In the genomic region with DNA sequence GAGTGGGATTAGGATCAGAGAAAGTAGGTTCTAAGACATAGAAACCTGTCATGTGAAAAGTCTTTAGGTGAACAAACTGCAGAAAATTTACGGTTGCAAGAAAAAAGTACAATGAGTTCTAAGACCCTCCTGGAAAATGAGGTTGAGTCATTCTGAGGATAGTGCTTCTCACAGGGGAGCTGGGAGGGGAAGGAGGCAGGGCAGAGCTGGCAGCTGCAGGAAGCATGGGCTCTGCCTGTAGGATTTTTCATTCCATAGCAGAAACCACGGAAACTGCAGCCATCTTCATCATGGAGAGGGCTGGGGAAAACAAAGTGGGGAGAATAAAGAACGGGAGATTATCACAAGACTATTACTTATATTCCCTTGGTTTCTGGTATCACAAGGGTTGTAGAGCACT, we compare ENCODE assay signal across 20 cellular contexts. TPM values are rescaled to one million over a fixed set of nuclear protein-coding genes. Genes with fewer than 3 reads are reported as not detected.
A peak's percentile ranks its signal among the peaks of the same experiment; 100 is the strongest.
DNase-seq lines count a peak whose midpoint lies in the region; ATAC-seq and TF ChIP-seq lines count a peak whose summit lies in the region.
"Had no signal": no experiment of that assay in that cellular context is flagged by ENCODE, and none has a peak within 500 bp of the region (broad histone marks: within the 10 kb centered on the region; RNA-seq: fewer than 3 reads in every experiment).

No MANE protein-coding gene starts in this region.

- no peak overlapping the region for H3K4me2 ChIP-seq in neuronal stem cell (ENCODE audit: insufficient read depth, low read length, poor library complexity, severe bottlenecking)

- no peak overlapping the region for H3K23ac ChIP-seq in neuronal stem cell (ENCODE audit: low read depth, low read length, poor library complexity)

- ATAC-seq in RWPE2 (ENCODE audit: low read depth) (peak; percentile 52; the same call in 2 of the 3 replicates), HG03520 (IDR thresholded peaks at IDR 0.05; ENCODE audit: unreplicated experiment) (no peak), HG02588 (IDR thresholded peaks at IDR 0.05; ENCODE audit: unreplicated experiment) (no peak)
- ATAC-seq: activated CD8-positive, alpha-beta T cell treated with anti-CD3 and anti-CD28 coated beads, Interleukin-2, amount 10 ng/mL, durations not matched to agents 7 days and 5 days; naive thymus-derived CD8-positive, alpha-beta T cell had no signal

- TF ChIP-seq CTCF in RWPE2 (IDR thresholded peaks at IDR 0.05; ENCODE audit: poor library complexity, severe bottlenecking), result no peak
- TF ChIP-seq CTCF in fibroblast of pulmonary artery (IDR thresholded peaks at IDR 0.05; ENCODE audit: low read length, missing control alignments), result no peak
- TF ChIP-seq CTCF in BE2C (IDR thresholded peaks at IDR 0.05; ENCODE audit: low read depth, low read length), result no peak

- no CpG with 5 or more reads among the region's 3 CpGs for WGBS in neuronal stem cell (ENCODE audit: extremely low coverage in 2 of 2, insufficient read length in 2 of 2, insufficient replicate concordance in 1 of 2), 2 donors

- no peak overlapping the region for H3K14ac ChIP-seq in neuronal stem cell (ENCODE audit: low read length)

- no peak overlapping the region for H2BK120ac ChIP-seq in neuronal stem cell (ENCODE audit: low read depth, low read length)

- H2BK12ac ChIP-seq in neuronal stem cell (ENCODE audit: low read length), result no peak overlapping the region

- H3K4me3 ChIP-seq in RWPE2 (ENCODE audit: severe bottlenecking) (no peak overlapping the region), fibroblast of pulmonary artery (replicated peaks; ENCODE audit: low read depth, low read length) (no peak overlapping the region), neuronal stem cell (ENCODE audit: low read length in 2 of 2) (no peak overlapping the region), BE2C (ENCODE audit: low read depth, low read length) (no peak overlapping the region)
- H3K4me3 ChIP-seq: breast epithelium, right atrium auricular region, vagina had no signal

- H2AFZ ChIP-seq in neuronal stem cell (ENCODE audit: low read length), result peak overlapping the region; percentile 19

- H3K9me3 ChIP-seq in RWPE2 (ENCODE audit: severe bottlenecking), result no peaks in the 10 kb centered on the region
- no peaks in the 10 kb centered on the region for H3K9me3 ChIP-seq in neuronal stem cell (replicated peaks in 1 of 2; ENCODE audit: control insufficient read depth in 2 of 2, insufficient read depth in 1 of 2, low read depth in 1 of 2, low read length in 2 of 2)
- no peaks in the 10 kb centered on the region for H3K9me3 ChIP-seq in BE2C
- H3K9me3 ChIP-seq: breast epithelium, right atrium auricular region, vagina had no signal

- DNase-seq in ELR (ENCODE audit: low read depth), result peak; percentile 52
- DNase-seq in RWPE2 (ENCODE audit: low spot score), result no peak
- DNase-seq in fibroblast of pulmonary artery (ENCODE audit: low read depth), result peak; percentile 28
- no peak for DNase-seq in neuronal stem cell (ENCODE audit: low spot score)
- no peak for DNase-seq in mesenteric fat pad (ENCODE audit: low spot score)
- no peak for DNase-seq in BE2C
- DNase-seq: activated CD8-positive, alpha-beta T cell treated with anti-CD3 and anti-CD28 coated beads, Interleukin-2, amount 10 ng/mL, durations not matched to agents 7 days and 5 days; activated effector memory CD4-positive, alpha-beta T cell treated with anti-CD3 and anti-CD28 coated beads, Interleukin-2, amount 50 U/mL, for 16 hours; C1 segment of cervical spinal cord; naive thymus-derived CD8-positive, alpha-beta T cell; NCI-H1105 treated with DMSO at 0.1 percent for 48 hours; NCI-H446 treated with DMSO at 0.1 percent for 48 hours; stimulated activated CD4-positive, alpha-beta T cell treated with anti-CD3 and anti-CD28 coated beads, Interleukin-4, amount 100 ng/mL, for 1 hour; T1000 had no signal

- H3K4me1 ChIP-seq in RWPE2 (ENCODE audit: insufficient read depth, poor library complexity, severe bottlenecking), result peaks cover 9% of the 10 kb centered on the region
- peaks cover 3 to 11% of the 10 kb centered on the region in 2 donors for H3K4me1 ChIP-seq in neuronal stem cell (ENCODE audit: control insufficient read depth in 2 of 2, insufficient read depth in 1 of 2, low read depth in 1 of 2, low read length in 2 of 2)
- no peaks in the 10 kb centered on the region for H3K4me1 ChIP-seq in BE2C
- H3K4me1 ChIP-seq: breast epithelium, vagina had no signal

- H4K91ac ChIP-seq in neuronal stem cell (ENCODE audit: low read depth, low read length, poor library complexity), result no peak overlapping the region

- no peak overlapping the region for H3K9ac ChIP-seq in neuronal stem cell (ENCODE audit: low read depth, low read length, poor library complexity)

- H3K36me3 ChIP-seq in RWPE2 (ENCODE audit: low read depth), result no peaks in the 10 kb centered on the region
- no peaks in the 10 kb centered on the region for H3K36me3 ChIP-seq in neuronal stem cell (replicated peaks in 1 of 2; ENCODE audit: control insufficient read depth in 2 of 2, insufficient read depth in 2 of 2, low read length in 2 of 2)
- no peaks in the 10 kb centered on the region for H3K36me3 ChIP-seq in BE2C
- H3K36me3 ChIP-seq: breast epithelium, right atrium auricular region, vagina had no signal

- no peak overlapping the region for H3K18ac ChIP-seq in neuronal stem cell (ENCODE audit: low read length)

- H3K27me3 ChIP-seq in RWPE2 (ENCODE audit: insufficient read depth, poor library complexity, severe bottlenecking) (no peaks in the 10 kb centered on the region), neuronal stem cell (ENCODE audit: control insufficient read depth in 3 of 3, insufficient read depth in 3 of 3, low read depth in 1 of 3, low read length in 3 of 3) (peaks cover 0 to 14% (median 4%) of the 10 kb centered on the region in 3 experiments), BE2C (peaks cover 54% of the 10 kb centered on the region)
- H3K27me3 ChIP-seq: breast epithelium, right atrium auricular region, vagina had no signal

- H2AK5ac ChIP-seq in neuronal stem cell (ENCODE audit: low read depth, low read length), result no peak overlapping the region

- peak overlapping the region; percentile 28 for H3K27ac ChIP-seq in RWPE2 (ENCODE audit: poor library complexity, severe bottlenecking)
- H3K27ac ChIP-seq in neuronal stem cell (replicated peaks; ENCODE audit: low read length), result no peak overlapping the region
- H3K27ac ChIP-seq: breast epithelium, right atrium auricular region, vagina had no signal

- no peak overlapping the region for H2BK5ac ChIP-seq in neuronal stem cell (ENCODE audit: low read length)

- H4K8ac ChIP-seq in neuronal stem cell (ENCODE audit: low read depth, low read length), result no peak overlapping the region

- no peak overlapping the region for H3K4ac ChIP-seq in neuronal stem cell (ENCODE audit: low read length)

- no peaks in the 10 kb centered on the region for H3K79me1 ChIP-seq in neuronal stem cell (ENCODE audit: low read depth, low read length)

- H2BK15ac ChIP-seq in neuronal stem cell (ENCODE audit: low read length), result no peak overlapping the region

RNA-seq across cellular contexts. Expression of a gene that starts 25.8 kb away (rescaled TPM):
- 9.2 TPM for polyA plus RNA-seq in neuronal stem cell (2013, experiment 1 of 2)
- 9.8 TPM for polyA plus RNA-seq in neuronal stem cell (2013, experiment 2 of 2)
- 14.8 TPM for total RNA-seq in mesenteric fat pad
- polyA plus RNA-seq in BE2C (2012; ENCODE audit: insufficient read depth, insufficient read length, low read depth), result 8.2 TPM
- total RNA-seq: G401 had no signal

RNA-seq across cellular contexts. Expression of a gene that starts 58.5 kb away (rescaled TPM):
- polyA plus RNA-seq in neuronal stem cell (2013, experiment 1 of 2), result 3.4 TPM
- polyA plus RNA-seq in neuronal stem cell (2013, experiment 2 of 2), result 3.2 TPM
- total RNA-seq in mesenteric fat pad, result 650 TPM
- not detected for polyA plus RNA-seq in BE2C (2012; ENCODE audit: insufficient read depth, insufficient read length, low read depth)
- total RNA-seq: G401 had no signal

Comparison
In these comparisons a context has a peak if more than half of its experiments do, and no peak if none do; other contexts are left out.
1. DNase-seq: peak in ELR (single experiment) and fibroblast of pulmonary artery (single experiment); none in RWPE2 (single experiment), neuronal stem cell (single experiment), mesenteric fat pad (single experiment) and BE2C (single experiment).